Comparison of ENCODE assay signal across 23 cellular contexts in the genomic region with DNA sequence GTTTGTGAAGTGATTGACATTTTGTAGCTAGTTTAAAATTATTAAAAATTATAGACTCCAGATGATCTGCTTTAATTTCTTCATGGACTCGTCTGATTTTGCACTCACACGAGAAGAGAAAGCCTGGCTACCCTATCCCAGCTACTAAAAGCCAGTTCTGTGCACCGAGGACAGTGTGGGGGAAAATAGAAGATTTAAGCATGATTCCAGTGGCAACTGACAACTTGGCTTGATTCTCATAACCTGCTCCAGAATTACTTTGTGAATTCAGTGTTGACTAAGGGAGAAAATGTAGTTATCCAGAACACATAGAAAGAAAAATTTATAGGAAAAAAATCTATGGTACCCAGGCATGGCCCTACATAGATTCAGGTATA.
DNase-seq lines count a peak whose midpoint lies in the region; ATAC-seq and TF ChIP-seq lines count a peak whose summit lies in the region.
"Had no signal": no experiment of that assay in that cellular context is flagged by ENCODE, and none has a peak within 500 bp of the region (broad histone marks: within the 10 kb centered on the region; RNA-seq: fewer than 3 reads in every experiment).

No MANE protein-coding gene starts in this region.

- H3K9me2 ChIP-seq in PC-9 (ENCODE audit: insufficient read depth), result no peaks in the 10 kb centered on the region

- TF ChIP-seq POLR2A in prostate gland (IDR thresholded peaks at IDR 0.05) (no peak), Peyer's patch (IDR thresholded peaks at IDR 0.05) (no peak)

- in situ Hi-C loops in brain microvascular endothelial cell (cut with HindIII; ENCODE audit: low pct_ligation_motif_present, low sequenced_read_pairs), result no loop called here

- H3K79me2 ChIP-seq in PC-9 (ENCODE audit: low read depth) (no peaks in the 10 kb centered on the region), osteoblast (ENCODE audit: insufficient read depth, low read length) (no peaks in the 10 kb centered on the region)

- peaks cover 20% of the 10 kb centered on the region for H3F3A ChIP-seq in PC-9 (ENCODE audit: insufficient read depth, low read depth)

- peak overlapping the region; percentile 38 for H3K4me2 ChIP-seq in PC-9
- H3K4me2 ChIP-seq in osteoblast (ENCODE audit: insufficient read depth, low read length), result peak overlapping the region; percentile 16

- intact Hi-C loops in PC-9 (cut with micrococcal nuclease; ENCODE audit: unreplicated experiment) (loop anchor here (5.0 kb wide), 1 partner anchor 110 kb away; no protein-coding TSS in a partner anchor), prostate gland (cut with DNase I) (no loop called here)

- H4K20me1 ChIP-seq in PC-9 (ENCODE audit: insufficient read depth), result no peaks in the 10 kb centered on the region
- no peaks in the 10 kb centered on the region for H4K20me1 ChIP-seq in osteoblast (ENCODE audit: insufficient read depth, low read length)

- H3K27ac ChIP-seq in PC-9, result no peak overlapping the region
- H3K27ac ChIP-seq in brain microvascular endothelial cell, result peak overlapping the region; percentile 36
- peak overlapping the region; percentile 63 for H3K27ac ChIP-seq in osteoblast (ENCODE audit: low read depth, low read length)
- no peak overlapping the region for H3K27ac ChIP-seq in prostate gland
- no peak overlapping the region for H3K27ac ChIP-seq in Peyer's patch
- H3K27ac ChIP-seq: adrenal gland, coronary artery, esophagus muscularis mucosa, right lobe of liver, tibial artery had no signal

- no peak for TF ChIP-seq CTCF in PC-9 (conservative IDR thresholded peaks at IDR 0.05)
- TF ChIP-seq CTCF in brain microvascular endothelial cell (IDR thresholded peaks at IDR 0.05; ENCODE audit: low read depth, low read length, missing control alignments), result no peak
- no peak for TF ChIP-seq CTCF in osteoblast (IDR thresholded peaks at IDR 0.05; ENCODE audit: extremely low read depth, low read depth, low read length)
- no peak for TF ChIP-seq CTCF in prostate gland (IDR thresholded peaks at IDR 0.05)
- TF ChIP-seq CTCF in Peyer's patch (IDR thresholded peaks at IDR 0.05), result no peak

- H2AFZ ChIP-seq in PC-9 (no peak overlapping the region), osteoblast (ENCODE audit: low read length) (no peak overlapping the region)

- H3K4me3 ChIP-seq in PC-9, result no peak overlapping the region
- no peak overlapping the region for H3K4me3 ChIP-seq in brain microvascular endothelial cell (ENCODE audit: low read depth, low read length)
- H3K4me3 ChIP-seq in osteoblast (ENCODE audit: insufficient read depth, low read length), result no peak overlapping the region
- H3K4me3 ChIP-seq in prostate gland, result no peak overlapping the region
- no peak overlapping the region for H3K4me3 ChIP-seq in Peyer's patch
- H3K4me3 ChIP-seq: adrenal gland, coronary artery, esophagus muscularis mucosa, K562, mucosa of descending colon, right lobe of liver, tibial artery had no signal

- H3K27me3 ChIP-seq in PC-9 (ENCODE audit: insufficient read depth, low read depth) (no peaks in the 10 kb centered on the region), brain microvascular endothelial cell (replicated peaks) (no peaks in the 10 kb centered on the region), osteoblast (ENCODE audit: insufficient read depth, low read length) (no peaks in the 10 kb centered on the region), prostate gland (replicated peaks; ENCODE audit: insufficient read depth) (no peaks in the 10 kb centered on the region), Peyer's patch (no peaks in the 10 kb centered on the region)
- H3K27me3 ChIP-seq: adrenal gland, right lobe of liver, tibial artery had no signal

- DNase-seq in ELR (ENCODE audit: low read depth), result peak; percentile 53
- no peak for DNase-seq in PC-9
- no peak for DNase-seq in brain microvascular endothelial cell
- DNase-seq in osteoblast (ENCODE audit: insufficient read length, low spot score, missing footprints), result no peak
- no peak for DNase-seq in prostate gland (ENCODE audit: low spot score)
- no peak for DNase-seq in Peyer's patch
- DNase-seq: activated CD8-positive, alpha-beta T cell treated with anti-CD3 and anti-CD28 coated beads, Interleukin-2, amount 10 ng/mL, durations not matched to agents 7 days and 5 days; activated gamma-delta T cell treated with Interleukin-2 at 50 U/mL for 16 hours; activated T-cell treated with anti-CD3 and anti-CD28 coated beads, Interleukin-2, amount 50 U/mL, for 24 hours; adrenal gland; CD4-positive, alpha-beta T cell; effector memory CD8-positive, alpha-beta T cell; mucosa of descending colon; NCI-H2171; NCI-H526; right lobe of liver; stimulated activated naive CD8-positive, alpha-beta T cell treated with anti-CD3 and anti-CD28 coated beads, Interleukin-15, amount 100 ng/mL, for 72 hours; tibial artery had no signal

- POLR2A ChIA-PET in PC-9 (lab: Charles Lee; ENCODE audit: unreplicated experiment), result interaction anchor here (0.5 to 0.7 kb wide), 4 partner anchors 35 to 871 kb away, joined by 3 to 4 read pairs (median 3); partner anchors contain the start of gene SLX4IP

- CTCF ChIA-PET in PC-9 (lab: Charles Lee), result no interaction called here

- H3K9me3 ChIP-seq in PC-9 (ENCODE audit: insufficient read depth, low read depth), result 0 out of 2 replicates have a peak, but pooled peaks cover 6% of the 10 kb centered on the region
- no peaks in the 10 kb centered on the region for H3K9me3 ChIP-seq in osteoblast (ENCODE audit: low read depth, low read length)
- no peaks in the 10 kb centered on the region for H3K9me3 ChIP-seq in prostate gland
- H3K9me3 ChIP-seq in Peyer's patch, result no peaks in the 10 kb centered on the region
- H3K9me3 ChIP-seq: adrenal gland, esophagus muscularis mucosa, mucosa of descending colon, right lobe of liver, tibial artery had no signal

- peaks cover 59% of the 10 kb centered on the region for H3K4me1 ChIP-seq in PC-9 (replicated peaks; ENCODE audit: insufficient read depth)
- peaks cover 52% of the 10 kb centered on the region for H3K4me1 ChIP-seq in osteoblast (ENCODE audit: insufficient read depth, low read length)
- no peaks in the 10 kb centered on the region for H3K4me1 ChIP-seq in prostate gland (replicated peaks)
- no peaks in the 10 kb centered on the region for H3K4me1 ChIP-seq in Peyer's patch
- H3K4me1 ChIP-seq: adrenal gland, esophagus muscularis mucosa had no signal

- 56% methylated on average over 3 of the region's 3 CpGs for WGBS in prostate gland

- no peaks in the 10 kb centered on the region for H3K36me3 ChIP-seq in PC-9 (ENCODE audit: low read depth)
- no peaks in the 10 kb centered on the region for H3K36me3 ChIP-seq in brain microvascular endothelial cell (replicated peaks)
- H3K36me3 ChIP-seq in osteoblast (ENCODE audit: insufficient read depth, low read length), result no peaks in the 10 kb centered on the region
- no peaks in the 10 kb centered on the region for H3K36me3 ChIP-seq in prostate gland
- no peaks in the 10 kb centered on the region for H3K36me3 ChIP-seq in Peyer's patch
- H3K36me3 ChIP-seq: adrenal gland, esophagus muscularis mucosa, right lobe of liver, tibial artery had no signal

- ATAC-seq in GM19351 (IDR thresholded peaks at IDR 0.05; ENCODE audit: unreplicated experiment), result no peak
- ATAC-seq: activated CD4-positive, CD25-positive, alpha-beta regulatory T cell treated with anti-CD3 and anti-CD28 coated beads, Interleukin-2, amount 50 U/mL, for 24 hours; K562; mucosa of descending colon; right lobe of liver; stimulated activated naive CD8-positive, alpha-beta T cell treated with anti-CD3 and anti-CD28 coated beads, Interleukin-15, amount 100 ng/mL, for 72 hours had no signal

- no TSS peak for BruUV-seq in PC-9 (replicated peaks; lab: Mats Ljungman, UMichigan)

Comparison
In these comparisons a context has a peak if more than half of its experiments do, and no peak if none do; other contexts are left out.
1. H3K27ac ChIP-seq: peak in brain microvascular endothelial cell (single experiment) and osteoblast (single experiment); none in PC-9 (single experiment), prostate gland (0 of 2) and Peyer's patch (0 of 4).